7 cellular contexts compared by ENCODE assay signal in genomic region chr6:57376083-57376482, GRCh38. TPM values are rescaled to one million over a fixed set of nuclear protein-coding genes. Genes with fewer than 3 reads are reported as not detected.
DNase-seq lines count a peak whose midpoint lies in the region; ATAC-seq, FAIRE-seq and TF ChIP-seq lines count a peak whose summit lies in the region.
"Not testable (repeated sequence)": the region's sequence is repeated elsewhere in the genome, so short reads cannot be mapped to it uniquely, and the experiment has no call there.

No MANE protein-coding gene starts in this region.

- H2BK20ac ChIP-seq in IMR-90 (ENCODE audit: low read depth, low read length) = not testable (repeated sequence)

- CTCF ChIA-PET in IMR-90 (lab: Yijun Ruan, JAX) = not testable (repeated sequence)

- not testable (repeated sequence) for H3K36me3 ChIP-seq in IMR-90 (ENCODE audit: control insufficient read depth, insufficient read depth, low read length); astrocyte (ENCODE audit: insufficient read depth, low read length)

- H3K4me1 ChIP-seq in IMR-90 (ENCODE audit: control insufficient read depth, insufficient read depth, low read length); astrocyte (ENCODE audit: insufficient read depth, low read length): not testable (repeated sequence)

- not testable (repeated sequence) for H2AK9ac ChIP-seq in IMR-90 (replicated peaks; ENCODE audit: low read depth, low read length, poor library complexity)

- H3K4ac ChIP-seq in IMR-90 (ENCODE audit: low read depth, low read length) = not testable (repeated sequence)

- no CpG with 5 or more reads among the region's 3 CpGs for WGBS in IMR-90 (ENCODE audit: extremely low coverage in 2 of 2, insufficient read length in 1 of 2), 2 experiments

- not testable (repeated sequence) for H4K20me1 ChIP-seq in IMR-90 (ENCODE audit: insufficient read depth, low read length); astrocyte (ENCODE audit: insufficient read depth, low read length)

- not testable (repeated sequence) for TF ChIP-seq RAD21 in IMR-90 (IDR thresholded peaks at IDR 0.05; ENCODE audit: low read length)

- not testable (repeated sequence) for H3K9me3 Mint-ChIP-seq in astrocyte (ENCODE audit: unreplicated experiment)

- H3K14ac ChIP-seq in IMR-90 (replicated peaks; ENCODE audit: low read depth, low read length) = not testable (repeated sequence)

- not testable (repeated sequence) for ATAC-seq in IMR-90 (ENCODE audit: low read depth)

- not testable (repeated sequence) for H4K8ac ChIP-seq in IMR-90 (ENCODE audit: low read depth in 2 of 2, low read length in 2 of 2)

- H2BK5ac ChIP-seq in IMR-90 (ENCODE audit: low read depth, low read length, poor library complexity, severe bottlenecking) = peak overlapping the region; percentile 70

- POLR2A ChIA-PET in IMR-90 (lab: Charles Lee; ENCODE audit: unreplicated experiment) = not testable (repeated sequence)

- H4K5ac ChIP-seq in IMR-90 (ENCODE audit: low read depth, low read length) = peak overlapping the region; percentile 1; the same call in 1 of the 2 replicates

- TF ChIP-seq CTCF in IMR-90 (conservative IDR thresholded peaks at IDR 0.05; ENCODE audit: low read depth, low read length); astrocyte (IDR thresholded peaks at IDR 0.05; ENCODE audit: insufficient read depth, low read depth, low read length): not testable (repeated sequence)

- not testable (repeated sequence) for H3K36me3 Mint-ChIP-seq in astrocyte (ENCODE audit: low read depth, unreplicated experiment)

- H3K4me1 Mint-ChIP-seq in astrocyte (ENCODE audit: low read depth, unreplicated experiment) = not testable (repeated sequence)

- H3K27ac Mint-ChIP-seq in astrocyte (ENCODE audit: unreplicated experiment) = not testable (repeated sequence)

- peak; percentile 29 for FAIRE-seq in A204.1 (lab: Jason Lieb, UNC)
- peak; percentile 87 for FAIRE-seq in H54 (lab: Jason Lieb, UNC)
- FAIRE-seq in astrocyte (lab: Jason Lieb, UNC) = not testable (repeated sequence)

- not testable (repeated sequence) for H4K91ac ChIP-seq in IMR-90 (ENCODE audit: insufficient read depth, low read depth, low read length)

- H3K9me3 ChIP-seq in IMR-90 (ENCODE audit: control insufficient read depth, insufficient read depth, low read length); astrocyte (ENCODE audit: insufficient read depth, low read depth, low read length): not testable (repeated sequence)

- peaks cover 11 to 13% of the 10 kb centered on the region in 2 experiments; a peak in 3 of 4 replicates for H3K79me1 ChIP-seq in IMR-90 (ENCODE audit: low read depth in 1 of 2, low read length in 2 of 2)

- not testable (repeated sequence) for H3K56ac ChIP-seq in IMR-90 (ENCODE audit: extremely low read depth, insufficient read depth, low read length)

- H3K4me2 ChIP-seq in IMR-90 (ENCODE audit: low read depth, low read length); astrocyte (ENCODE audit: low read length): not testable (repeated sequence)

- not testable (repeated sequence) for H3K4me3 Mint-ChIP-seq in astrocyte (ENCODE audit: unreplicated experiment)

- H2AFZ ChIP-seq in IMR-90 (replicated peaks; ENCODE audit: low read length, poor library complexity); astrocyte (ENCODE audit: low read depth, low read length): not testable (repeated sequence)

- not testable (repeated sequence) for H3K79me2 ChIP-seq in astrocyte (ENCODE audit: insufficient read depth, low read length)

- not testable (repeated sequence) for H3K27ac ChIP-seq in IMR-90 (ENCODE audit: insufficient read depth, low read length); astrocyte (ENCODE audit: low read depth, low read length)

- intact Hi-C loops in IMR-90 (cut with micrococcal nuclease) = not testable (repeated sequence)

- H2AK5ac ChIP-seq in IMR-90 (ENCODE audit: low read depth, low read length) = not testable (repeated sequence)

- not testable (repeated sequence) for H3K23ac ChIP-seq in IMR-90 (ENCODE audit: low read depth, low read length)

- DNase-seq in EH (ENCODE audit: low read depth) (peak; percentile 54), RPMI7951 (ENCODE audit: low read depth) (peak; percentile 49), astrocyte (ENCODE audit: low read depth) (peak; percentile 45), kidney tubule cell (ENCODE audit: low spot score) (peak; percentile 1)
- DNase-seq in H54 (ENCODE audit: insufficient read length, low spot score); IMR-90: not testable (repeated sequence)

- not testable (repeated sequence) for H2BK120ac ChIP-seq in IMR-90 (ENCODE audit: low read depth, low read length)

- dilution Hi-C loops in IMR-90 (cut with HindIII; ENCODE audit: low sequenced_read_pairs, unreplicated experiment) = not testable (repeated sequence)

- not testable (repeated sequence) for H3K9me1 ChIP-seq in IMR-90 (ENCODE audit: insufficient read depth, low read length)

- in situ Hi-C loops in IMR-90 (cut with MboI; ENCODE audit: low sequenced_read_pairs) = not testable (repeated sequence)

- H3K4me3 ChIP-seq in IMR-90 (ENCODE audit: insufficient read depth, low read depth, low read length); astrocyte (ENCODE audit: insufficient read depth, low read depth, low read length): not testable (repeated sequence)

- not testable (repeated sequence) for BruUV-seq in IMR-90 (replicated peaks; lab: Mats Ljungman, UMichigan)

- not testable (repeated sequence) for H3K27me3 Mint-ChIP-seq in astrocyte (ENCODE audit: low read depth, unreplicated experiment)

- H3K27me3 ChIP-seq in IMR-90 (ENCODE audit: control insufficient read depth, insufficient read depth, low read length); astrocyte (ENCODE audit: insufficient read depth, low read length): not testable (repeated sequence)

- not testable (repeated sequence) for H2BK15ac ChIP-seq in IMR-90 (ENCODE audit: low read depth, low read length)

- not testable (repeated sequence) for H3K9ac ChIP-seq in IMR-90 (ENCODE audit: low read depth, low read length); astrocyte (ENCODE audit: low read length)

- peak overlapping the region; percentile 28; the same call in 1 of the 2 replicates for H3K18ac ChIP-seq in IMR-90 (ENCODE audit: low read depth, low read length)

- TF ChIP-seq POLR2A in H54 (IDR thresholded peaks at IDR 0.05; ENCODE audit: low read depth, low read length); IMR-90 (IDR thresholded peaks at IDR 0.05; ENCODE audit: low read depth, low read length): not testable (repeated sequence)

RNA-seq across cellular contexts. Expression of gene PRIM2, which starts 58.7 kb away (rescaled TPM):
- total RNA-seq in IMR-90 (2012; rRNA removed) = 37.5 and 50.5 TPM in 2 replicates
- polyA plus RNA-seq in IMR-90 (2012; rRNA removed) = 7.7 and 11.8 TPM in 2 replicates
- polyA plus RNA-seq in IMR-90 (2012; cell fraction: cytosol; rRNA removed) = 2.1 and 3.4 TPM in 2 replicates
- polyA plus RNA-seq in IMR-90 (2012; cell fraction: nucleus; rRNA removed; ENCODE audit: low replicate concordance) = 0.87 and 7.2 TPM in 2 replicates
- 51.2 and 60.8 TPM in 2 replicates for total RNA-seq in RPMI7951 (2014; rRNA removed; shearing (Covaris generic))
- 11.9 TPM in 2 replicates for total RNA-seq in astrocyte
